Comparison of ENCODE assay signal across 1 cellular context in the genomic region with DNA sequence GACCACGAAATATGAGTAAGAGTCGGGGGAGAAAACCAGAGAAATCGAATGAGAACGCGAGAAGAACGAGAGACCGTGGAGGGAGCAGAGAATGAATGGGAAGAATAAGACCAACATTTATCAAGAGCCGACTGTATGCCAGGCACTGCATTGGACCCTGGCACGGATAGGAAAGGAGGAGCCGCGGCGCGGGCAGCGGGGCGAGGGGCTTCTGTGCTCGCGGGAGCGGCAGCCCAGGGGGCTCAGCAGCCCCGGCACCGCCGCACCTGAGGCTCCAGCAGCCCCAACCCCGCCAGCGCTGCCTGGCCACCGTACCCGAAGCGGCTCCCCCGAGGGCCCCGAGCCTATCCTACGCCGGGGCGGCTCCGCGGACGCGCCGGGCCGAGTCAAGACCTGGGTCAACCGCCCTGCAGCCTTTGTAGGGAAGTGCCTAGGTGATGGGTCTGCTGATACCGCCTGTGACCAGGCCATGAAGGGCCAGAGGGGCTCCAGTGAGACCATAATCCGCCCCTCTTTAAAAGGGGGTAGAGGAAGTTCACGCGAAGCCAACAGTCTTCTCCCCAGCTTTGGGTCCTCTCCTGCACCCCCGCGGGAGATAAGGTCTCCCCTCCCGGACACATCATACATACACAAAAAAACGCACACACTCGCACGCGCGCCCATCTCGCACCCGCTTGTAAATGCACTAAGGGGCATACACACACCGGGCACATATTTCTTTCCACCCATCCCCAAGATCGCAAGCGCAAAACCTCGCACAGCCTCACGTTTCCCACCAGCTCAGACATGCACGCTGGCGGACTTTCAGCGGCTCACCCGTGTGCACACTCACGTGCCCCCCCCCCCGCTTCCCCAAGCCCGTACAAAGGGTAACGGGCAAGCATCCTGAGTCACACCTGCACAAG.
TF ChIP-seq lines count a peak whose summit lies in the region.

No MANE protein-coding gene starts in this region.

TF ChIP-seq in SK-N-SH treated with all-trans-retinoic acid at 6 μM for 48 hours, 23 proteins besides CTCF, POLR2A, EP300 and RAD21 (continued from another document):
- TF ChIP-seq, protein P1, sequence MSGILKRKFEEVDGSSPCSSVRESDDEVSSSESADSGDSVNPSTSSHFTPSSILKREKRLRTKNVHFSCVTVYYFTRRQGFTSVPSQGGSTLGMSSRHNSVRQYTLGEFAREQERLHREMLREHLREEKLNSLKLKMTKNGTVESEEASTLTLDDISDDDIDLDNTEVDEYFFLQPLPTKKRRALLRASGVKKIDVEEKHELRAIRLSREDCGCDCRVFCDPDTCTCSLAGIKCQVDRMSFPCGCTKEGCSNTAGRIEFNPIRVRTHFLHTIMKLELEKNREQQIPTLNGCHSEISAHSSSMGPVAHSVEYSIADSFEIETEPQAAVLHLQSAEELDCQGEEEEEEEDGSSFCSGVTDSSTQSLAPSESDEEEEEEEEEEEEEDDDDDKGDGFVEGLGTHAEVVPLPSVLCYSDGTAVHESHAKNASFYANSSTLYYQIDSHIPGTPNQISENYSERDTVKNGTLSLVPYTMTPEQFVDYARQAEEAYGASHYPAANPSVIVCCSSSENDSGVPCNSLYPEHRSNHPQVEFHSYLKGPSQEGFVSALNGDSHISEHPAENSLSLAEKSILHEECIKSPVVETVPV (CRISPR knock-in tag; IDR thresholded peaks at IDR 0.05), result no peak
- TF ChIP-seq TOX (CRISPR knock-in tag; IDR thresholded peaks at IDR 0.05; ENCODE audit: borderline replicate concordance), result no peak
TF ChIP-seq in SK-N-SH treated with all-trans-retinoic acid at 6 μM for 48 hours: peak in this region for 0.
